In the genomic region with DNA sequence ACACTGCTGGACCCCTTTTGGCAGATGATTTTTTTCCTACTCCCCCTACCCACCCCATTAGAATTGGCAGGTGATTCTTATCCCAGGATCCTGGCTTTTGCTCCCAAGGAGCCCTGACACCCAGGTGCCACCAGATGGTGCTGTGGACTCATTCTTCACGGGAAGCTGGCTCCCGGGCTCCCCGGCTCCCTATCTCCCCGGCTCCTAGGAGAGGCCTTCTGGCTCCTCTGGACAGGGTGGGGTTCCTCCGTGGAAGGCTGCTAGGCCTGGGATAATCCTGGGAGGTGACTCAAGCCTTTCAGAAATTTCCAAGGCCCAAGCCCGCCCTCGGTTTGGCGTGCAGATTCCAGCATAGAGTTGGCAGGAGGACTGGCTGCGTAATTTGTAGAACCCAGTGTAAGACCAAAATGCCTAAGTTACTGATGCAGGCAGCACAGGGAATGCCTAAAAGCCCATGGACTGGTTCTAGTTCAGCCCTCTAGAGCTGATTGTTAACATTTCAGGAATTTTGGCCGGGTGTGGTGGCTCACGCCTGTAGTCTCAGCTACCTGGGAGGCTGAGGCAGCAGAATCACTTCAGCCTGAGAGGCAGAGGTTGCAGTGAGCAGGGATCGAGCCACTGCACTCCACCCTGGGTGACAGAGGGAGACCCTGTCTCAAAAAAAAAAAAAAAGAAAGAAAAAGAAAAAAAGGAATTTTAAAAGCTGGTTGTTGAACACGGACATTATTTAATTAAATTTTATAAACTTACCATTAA, we compare ENCODE assay signal across 8 cellular contexts. TPM values are rescaled to one million over a fixed set of nuclear protein-coding genes. Genes with fewer than 3 reads are reported as not detected.
DNase-seq lines count a peak whose midpoint lies in the region; ATAC-seq, FAIRE-seq and TF ChIP-seq lines count a peak whose summit lies in the region.

No MANE protein-coding gene starts in this region.

- no peaks in the 10 kb centered on the region for H4K20me1 ChIP-seq in Loucy (ENCODE audit: insufficient read depth, low read length, poor library complexity, severe bottlenecking)

- peak overlapping the region; percentile 83 for H2AFZ ChIP-seq in Loucy (ENCODE audit: low read length)

- TF ChIP-seq CTCF in Loucy (conservative IDR thresholded peaks at IDR 0.05; ENCODE audit: low read length) (peak; percentile 94), pancreas (IDR thresholded peaks at IDR 0.05) (peak; percentile 67 to 82 (median 74)), thyroid gland (IDR thresholded peaks at IDR 0.05) (peak; percentile 50 to 94 (median 85))

- H3K4me3 ChIP-seq in Loucy (ENCODE audit: low read length, poor library complexity, severe bottlenecking) (no peak overlapping the region), SJSA1 (no peak overlapping the region), pancreas (no peak overlapping the region), thyroid gland (replicated peaks in 1 of 3) (no peak overlapping the region)

- H3K27ac ChIP-seq in SJSA1 (no peak overlapping the region), pancreas (no peak overlapping the region), thyroid gland (peak overlapping the region in 1 of 3 donors; percentile 33)

- peak; percentile 84 to 92 for ATAC-seq in activated naive CD4-positive, alpha-beta T cell treated with anti-CD3 and anti-CD28 coated beads, Interleukin-2, amount 50 U/mL, for 72 hours
- ATAC-seq in Right ventricle myocardium inferior (peak; percentile 99), pancreas (peak; percentile 89 to 99 (median 98)), GM19463 (IDR thresholded peaks at IDR 0.05; ENCODE audit: unreplicated experiment) (no peak)

- no peaks in the 10 kb centered on the region for H3K9me3 Mint-ChIP-seq in activated naive CD4-positive, alpha-beta T cell treated with anti-CD3 and anti-CD28 coated beads, Interleukin-2, amount 50 U/mL, for 72 hours

- TF ChIP-seq POLR2A in thyroid gland (IDR thresholded peaks at IDR 0.05), result no peak

- H3K9me2 ChIP-seq in Loucy (replicated peaks; ENCODE audit: low read depth, low read length), result no peaks in the 10 kb centered on the region

- H3K36me3 Mint-ChIP-seq in activated naive CD4-positive, alpha-beta T cell treated with anti-CD3 and anti-CD28 coated beads, Interleukin-2, amount 50 U/mL, for 72 hours, result no peaks in the 10 kb centered on the region

- no peak for FAIRE-seq in pancreas (lab: Jason Lieb, UNC)

- H3K4me1 ChIP-seq in Loucy (ENCODE audit: insufficient read depth, low read length, poor library complexity, severe bottlenecking), result no peaks in the 10 kb centered on the region
- H3K4me1 ChIP-seq in SJSA1 (replicated peaks), result peaks cover 4% of the 10 kb centered on the region; the same call in 1 of the 2 replicates
- peaks cover 0 to 3% (median 0%) of the 10 kb centered on the region in 3 donors for H3K4me1 ChIP-seq in pancreas
- peaks cover 0 to 3% of the 10 kb centered on the region in 2 donors for H3K4me1 ChIP-seq in thyroid gland

- H3K27ac Mint-ChIP-seq in activated naive CD4-positive, alpha-beta T cell treated with anti-CD3 and anti-CD28 coated beads, Interleukin-2, amount 50 U/mL, for 72 hours, result no peak overlapping the region

- intact Hi-C loops in Right ventricle myocardium inferior (cut with DNase I), result loop anchor here (1.0 kb wide), 1 partner anchor 12 kb away; no protein-coding TSS in a partner anchor
- intact Hi-C loops in pancreas (cut with DNase I), result no loop called here
- intact Hi-C loops in thyroid gland (cut with DNase I), result loop anchor here (10.0 kb wide), 1 partner anchor 474 kb away; the partner anchor contains the start of gene FNDC5

- H3K9ac ChIP-seq in Loucy (ENCODE audit: low read depth, low read length, poor library complexity, severe bottlenecking), result peak overlapping the region; percentile 3

- DNase-seq in DMS79 (lab: John Stamatoyannopoulos, UW) (peak; percentile 69), SJSA1 (ENCODE audit: low read depth in 1 of 2, low spot score in 2 of 2) (peak; percentile 70 to 87), Right ventricle myocardium inferior (ENCODE audit: missing footprints) (peak; percentile 93), pancreas (peak; percentile 70 to 91 (median 83)), thyroid gland (peak; percentile 84 to 87)
- peak; percentile 61 to 64 for DNase-seq in activated naive CD4-positive, alpha-beta T cell treated with anti-CD3 and anti-CD28 coated beads, Interleukin-2, amount 50 U/mL, for 72 hours (ENCODE audit: low spot score in 2 of 2)

- H3K9me3 ChIP-seq in Loucy (ENCODE audit: insufficient read depth, low read depth, low read length), result no peaks in the 10 kb centered on the region
- H3K9me3 ChIP-seq in SJSA1 (replicated peaks), result no peaks in the 10 kb centered on the region
- no peaks in the 10 kb centered on the region for H3K9me3 ChIP-seq in pancreas
- no peaks in the 10 kb centered on the region for H3K9me3 ChIP-seq in thyroid gland

- no peaks in the 10 kb centered on the region for H3K36me3 ChIP-seq in Loucy (ENCODE audit: insufficient read depth, low read length)
- no peaks in the 10 kb centered on the region for H3K36me3 ChIP-seq in SJSA1
- no peaks in the 10 kb centered on the region for H3K36me3 ChIP-seq in pancreas
- no peaks in the 10 kb centered on the region for H3K36me3 ChIP-seq in thyroid gland

- no peaks in the 10 kb centered on the region for H3K79me2 ChIP-seq in Loucy (ENCODE audit: insufficient read depth, low read length)

- no peaks in the 10 kb centered on the region for H3F3A ChIP-seq in Loucy (ENCODE audit: low read depth)

- H3K27me3 ChIP-seq in Loucy (ENCODE audit: insufficient read depth, low read length, poor library complexity, severe bottlenecking) (no peaks in the 10 kb centered on the region), SJSA1 (replicated peaks) (no peaks in the 10 kb centered on the region), pancreas (no peaks in the 10 kb centered on the region), thyroid gland (no peaks in the 10 kb centered on the region)

- H3K4me2 ChIP-seq in Loucy (ENCODE audit: low read depth, low read length, poor library complexity, severe bottlenecking), result peak overlapping the region; percentile 39

- 44% methylated on average over 13 of the region's 13 CpGs for WGBS in pancreas, 2 donors
- WGBS in thyroid gland, 2 donors, result 44 to 45% methylated on average over 11 to 12 of the region's 13 CpGs

RNA-seq across cellular contexts. Expression of gene BSDC1, which starts 6.8 kb away (rescaled TPM):
- 55.5 and 71.1 TPM in 2 replicates for total RNA-seq in SJSA1 (2014; rRNA removed; shearing (Covaris generic))
- 10 to 100 TPM; 41.8 to 53.0 TPM for total RNA-seq in activated naive CD4-positive, alpha-beta T cell treated with anti-CD3 and anti-CD28 coated beads, Interleukin-2, amount 50 U/mL, for 72 hours
- total RNA-seq in Right ventricle myocardium inferior (41.8 TPM), pancreas (10 to 100 TPM; 35.9 to 56.9 (median 47.0) TPM), thyroid gland (100 to 1,000 TPM in 3 of 4 donors, 10 to 100 TPM in 1; 93.0 to 132 (median 101) TPM)
- 10 to 100 TPM; 36.3 to 40.5 TPM for polyA plus RNA-seq in pancreas

RNA-seq across cellular contexts. Expression of gene TSSK3, which starts 38.7 kb away (rescaled TPM):
- total RNA-seq in SJSA1 (2014; rRNA removed; shearing (Covaris generic)), result not detected in 2 replicates
- total RNA-seq in activated naive CD4-positive, alpha-beta T cell treated with anti-CD3 and anti-CD28 coated beads, Interleukin-2, amount 50 U/mL, for 72 hours, result 1 to 10 TPM; 1.2 to 1.7 TPM
- total RNA-seq in Right ventricle myocardium inferior (1.2 TPM), pancreas (1 to 10 TPM; 1.0 to 2.5 (median 1.3) TPM), thyroid gland (1 to 10 TPM; 1.2 to 6.0 (median 2.9) TPM)
- polyA plus RNA-seq in pancreas, result 1 to 10 TPM in 1 of 2 donors, under 1 TPM in 1; 0.35 to 1.8 TPM

RNA-seq across cellular contexts. Expression of gene FAM229A, which starts 38.8 kb away (rescaled TPM):
- 0.28 and 0.74 TPM in 2 replicates for total RNA-seq in SJSA1 (2014; rRNA removed; shearing (Covaris generic))
- 1 to 10 TPM; 6.7 to 9.7 TPM for total RNA-seq in activated naive CD4-positive, alpha-beta T cell treated with anti-CD3 and anti-CD28 coated beads, Interleukin-2, amount 50 U/mL, for 72 hours
- total RNA-seq in Right ventricle myocardium inferior (2.4 TPM), pancreas (1 to 10 TPM; 1.9 to 6.4 (median 3.8) TPM), thyroid gland (10 to 100 TPM in 1 of 4 donors, 1 to 10 TPM in 3; 5.1 to 20.0 (median 7.4) TPM)
- 10 to 100 TPM; 18.6 to 21.8 TPM for polyA plus RNA-seq in pancreas

Comparison
In these comparisons a context has a peak if more than half of its experiments do, and no peak if none do; other contexts are left out.
1. intact Hi-C loops: an anchor here in Right ventricle myocardium inferior (1.0 kb wide) and thyroid gland (10.0 kb wide); none called in pancreas.